ENCODE assay signal across 1 cellular context in the genomic region with DNA sequence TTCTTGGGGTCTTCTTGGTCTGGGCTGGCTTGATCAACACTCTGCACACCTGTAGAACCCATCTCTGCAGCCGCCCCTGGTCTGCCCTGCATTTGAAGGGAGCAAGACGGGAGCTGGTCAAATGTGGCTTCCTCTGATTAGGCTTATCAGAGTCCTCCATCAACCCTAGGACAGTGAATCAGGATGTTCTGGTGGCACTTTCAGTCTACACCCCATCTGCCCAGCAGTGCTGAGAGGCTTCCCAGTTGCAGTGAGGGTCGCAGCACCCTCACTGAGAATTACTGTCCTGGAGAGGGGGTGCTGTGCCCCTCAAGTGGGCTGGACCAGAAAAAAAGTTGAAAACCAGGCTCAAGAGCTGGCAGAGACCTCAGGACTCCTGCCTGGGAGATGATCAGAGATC.
TF ChIP-seq lines count a peak whose summit lies in the region.

No MANE protein-coding gene starts in this region.

TF ChIP-seq in K562, 482 proteins besides CTCF, POLR2A, EP300 and RAD21 (continued from another document and continues in another):
- TF ChIP-seq, protein P1, sequence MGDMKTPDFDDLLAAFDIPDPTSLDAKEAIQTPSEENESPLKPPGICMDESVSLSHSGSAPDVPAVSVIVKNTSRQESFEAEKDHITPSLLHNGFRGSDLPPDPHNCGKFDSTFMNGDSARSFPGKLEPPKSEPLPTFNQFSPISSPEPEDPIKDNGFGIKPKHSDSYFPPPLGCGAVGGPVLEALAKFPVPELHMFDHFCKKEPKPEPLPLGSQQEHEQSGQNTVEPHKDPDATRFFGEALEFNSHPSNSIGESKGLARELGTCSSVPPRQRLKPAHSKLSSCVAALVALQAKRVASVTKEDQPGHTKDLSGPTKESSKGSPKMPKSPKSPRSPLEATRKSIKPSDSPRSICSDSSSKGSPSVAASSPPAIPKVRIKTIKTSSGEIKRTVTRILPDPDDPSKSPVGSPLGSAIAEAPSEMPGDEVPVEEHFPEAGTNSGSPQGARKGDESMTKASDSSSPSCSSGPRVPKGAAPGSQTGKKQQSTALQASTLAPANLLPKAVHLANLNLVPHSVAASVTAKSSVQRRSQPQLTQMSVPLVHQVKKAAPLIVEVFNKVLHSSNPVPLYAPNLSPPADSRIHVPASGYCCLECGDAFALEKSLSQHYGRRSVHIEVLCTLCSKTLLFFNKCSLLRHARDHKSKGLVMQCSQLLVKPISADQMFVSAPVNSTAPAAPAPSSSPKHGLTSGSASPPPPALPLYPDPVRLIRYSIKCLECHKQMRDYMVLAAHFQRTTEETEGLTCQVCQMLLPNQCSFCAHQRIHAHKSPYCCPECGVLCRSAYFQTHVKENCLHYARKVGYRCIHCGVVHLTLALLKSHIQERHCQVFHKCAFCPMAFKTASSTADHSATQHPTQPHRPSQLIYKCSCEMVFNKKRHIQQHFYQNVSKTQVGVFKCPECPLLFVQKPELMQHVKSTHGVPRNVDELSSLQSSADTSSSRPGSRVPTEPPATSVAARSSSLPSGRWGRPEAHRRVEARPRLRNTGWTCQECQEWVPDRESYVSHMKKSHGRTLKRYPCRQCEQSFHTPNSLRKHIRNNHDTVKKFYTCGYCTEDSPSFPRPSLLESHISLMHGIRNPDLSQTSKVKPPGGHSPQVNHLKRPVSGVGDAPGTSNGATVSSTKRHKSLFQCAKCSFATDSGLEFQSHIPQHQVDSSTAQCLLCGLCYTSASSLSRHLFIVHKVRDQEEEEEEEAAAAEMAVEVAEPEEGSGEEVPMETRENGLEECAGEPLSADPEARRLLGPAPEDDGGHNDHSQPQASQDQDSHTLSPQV (IDR thresholded peaks at IDR 0.05), result no peak
- TF ChIP-seq RBBP5 (IDR thresholded peaks at IDR 0.05; ENCODE audit: borderline replicate concordance, insufficient read depth, low read length, poor library complexity, severe bottlenecking), result no peak
- TF ChIP-seq ARHGAP35 (IDR thresholded peaks at IDR 0.05; ENCODE audit: partially characterized antibody), result no peak
- no peak for TF ChIP-seq ATF1 (CRISPR knock-in tag; IDR thresholded peaks at IDR 0.05)
- TF ChIP-seq ATF1 (tag; IDR thresholded peaks at IDR 0.05), result no peak
- no peak for TF ChIP-seq ZNF224 (CRISPR knock-in tag; IDR thresholded peaks at IDR 0.05)
- TF ChIP-seq, protein P2, sequence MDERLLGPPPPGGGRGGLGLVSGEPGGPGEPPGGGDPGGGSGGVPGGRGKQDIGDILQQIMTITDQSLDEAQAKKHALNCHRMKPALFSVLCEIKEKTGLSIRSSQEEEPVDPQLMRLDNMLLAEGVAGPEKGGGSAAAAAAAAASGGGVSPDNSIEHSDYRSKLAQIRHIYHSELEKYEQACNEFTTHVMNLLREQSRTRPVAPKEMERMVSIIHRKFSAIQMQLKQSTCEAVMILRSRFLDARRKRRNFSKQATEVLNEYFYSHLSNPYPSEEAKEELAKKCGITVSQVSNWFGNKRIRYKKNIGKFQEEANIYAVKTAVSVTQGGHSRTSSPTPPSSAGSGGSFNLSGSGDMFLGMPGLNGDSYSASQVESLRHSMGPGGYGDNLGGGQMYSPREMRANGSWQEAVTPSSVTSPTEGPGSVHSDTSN (CRISPR knock-in tag; IDR thresholded peaks at IDR 0.05; ENCODE audit: low read depth), result no peak
- TF ChIP-seq, protein P2 (tag; conservative IDR thresholded peaks at IDR 0.05; ENCODE audit: low read depth), result no peak
- no peak for TF ChIP-seq ZNF696 (CRISPR knock-in tag; conservative IDR thresholded peaks at IDR 0.05)
- no peak for TF ChIP-seq TAF7 (tag; IDR thresholded peaks at IDR 0.05)
- TF ChIP-seq ZNF561 (CRISPR knock-in tag; conservative IDR thresholded peaks at IDR 0.05), result no peak
- TF ChIP-seq, protein P3, sequence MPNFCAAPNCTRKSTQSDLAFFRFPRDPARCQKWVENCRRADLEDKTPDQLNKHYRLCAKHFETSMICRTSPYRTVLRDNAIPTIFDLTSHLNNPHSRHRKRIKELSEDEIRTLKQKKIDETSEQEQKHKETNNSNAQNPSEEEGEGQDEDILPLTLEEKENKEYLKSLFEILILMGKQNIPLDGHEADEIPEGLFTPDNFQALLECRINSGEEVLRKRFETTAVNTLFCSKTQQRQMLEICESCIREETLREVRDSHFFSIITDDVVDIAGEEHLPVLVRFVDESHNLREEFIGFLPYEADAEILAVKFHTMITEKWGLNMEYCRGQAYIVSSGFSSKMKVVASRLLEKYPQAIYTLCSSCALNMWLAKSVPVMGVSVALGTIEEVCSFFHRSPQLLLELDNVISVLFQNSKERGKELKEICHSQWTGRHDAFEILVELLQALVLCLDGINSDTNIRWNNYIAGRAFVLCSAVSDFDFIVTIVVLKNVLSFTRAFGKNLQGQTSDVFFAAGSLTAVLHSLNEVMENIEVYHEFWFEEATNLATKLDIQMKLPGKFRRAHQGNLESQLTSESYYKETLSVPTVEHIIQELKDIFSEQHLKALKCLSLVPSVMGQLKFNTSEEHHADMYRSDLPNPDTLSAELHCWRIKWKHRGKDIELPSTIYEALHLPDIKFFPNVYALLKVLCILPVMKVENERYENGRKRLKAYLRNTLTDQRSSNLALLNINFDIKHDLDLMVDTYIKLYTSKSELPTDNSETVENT (CRISPR knock-in tag; IDR thresholded peaks at IDR 0.05), result no peak
- TF ChIP-seq SOX6 (IDR thresholded peaks at IDR 0.05), result no peak
- no peak for TF ChIP-seq GTF2E2 (tag; IDR thresholded peaks at IDR 0.05)
- TF ChIP-seq, protein P4, sequence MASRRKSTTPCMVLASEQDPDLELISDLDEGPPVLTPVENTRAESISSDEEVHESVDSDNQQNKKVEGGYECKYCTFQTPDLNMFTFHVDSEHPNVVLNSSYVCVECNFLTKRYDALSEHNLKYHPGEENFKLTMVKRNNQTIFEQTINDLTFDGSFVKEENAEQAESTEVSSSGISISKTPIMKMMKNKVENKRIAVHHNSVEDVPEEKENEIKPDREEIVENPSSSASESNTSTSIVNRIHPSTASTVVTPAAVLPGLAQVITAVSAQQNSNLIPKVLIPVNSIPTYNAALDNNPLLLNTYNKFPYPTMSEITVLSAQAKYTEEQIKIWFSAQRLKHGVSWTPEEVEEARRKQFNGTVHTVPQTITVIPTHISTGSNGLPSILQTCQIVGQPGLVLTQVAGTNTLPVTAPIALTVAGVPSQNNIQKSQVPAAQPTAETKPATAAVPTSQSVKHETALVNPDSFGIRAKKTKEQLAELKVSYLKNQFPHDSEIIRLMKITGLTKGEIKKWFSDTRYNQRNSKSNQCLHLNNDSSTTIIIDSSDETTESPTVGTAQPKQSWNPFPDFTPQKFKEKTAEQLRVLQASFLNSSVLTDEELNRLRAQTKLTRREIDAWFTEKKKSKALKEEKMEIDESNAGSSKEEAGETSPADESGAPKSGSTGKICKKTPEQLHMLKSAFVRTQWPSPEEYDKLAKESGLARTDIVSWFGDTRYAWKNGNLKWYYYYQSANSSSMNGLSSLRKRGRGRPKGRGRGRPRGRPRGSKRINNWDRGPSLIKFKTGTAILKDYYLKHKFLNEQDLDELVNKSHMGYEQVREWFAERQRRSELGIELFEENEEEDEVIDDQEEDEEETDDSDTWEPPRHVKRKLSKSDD (conservative IDR thresholded peaks at IDR 0.05; ENCODE audit: low read length), result no peak
- TF ChIP-seq BRD9 (IDR thresholded peaks at IDR 0.05; ENCODE audit: low read depth, partially characterized antibody), result no peak
- TF ChIP-seq ZFP30 (CRISPR knock-in tag; IDR thresholded peaks at IDR 0.05; ENCODE audit: borderline replicate concordance), result no peak
- no peak for TF ChIP-seq NELFE (IDR thresholded peaks at IDR 0.05; ENCODE audit: insufficient read depth, insufficient read length)
- TF ChIP-seq BCL6 (CRISPR knock-in tag; IDR thresholded peaks at IDR 0.05), result no peak
- TF ChIP-seq PHB2 (IDR thresholded peaks at IDR 0.05; ENCODE audit: low read depth), result no peak
- TF ChIP-seq SAFB (IDR thresholded peaks at IDR 0.05; ENCODE audit: borderline replicate concordance, low read depth, low read length), result no peak
- TF ChIP-seq ZNF121 (CRISPR knock-in tag; conservative IDR thresholded peaks at IDR 0.05), result no peak
- TF ChIP-seq TAL1 (IDR thresholded peaks at IDR 0.05), result peak; percentile 80
- TF ChIP-seq NFRKB (IDR thresholded peaks at IDR 0.05; ENCODE audit: low read depth), result no peak
- TF ChIP-seq ZNF282 (CRISPR knock-in tag; IDR thresholded peaks at IDR 0.05), result no peak
- TF ChIP-seq TFAM (CRISPR knock-in tag; conservative IDR thresholded peaks at IDR 0.05), result no peak
- no peak for TF ChIP-seq KLF10 (CRISPR knock-in tag; IDR thresholded peaks at IDR 0.05)
- TF ChIP-seq PYGO2 (tag; IDR thresholded peaks at IDR 0.05), result peak; percentile 43; the same call in 1 of the 2 replicates
- TF ChIP-seq, protein P5, sequence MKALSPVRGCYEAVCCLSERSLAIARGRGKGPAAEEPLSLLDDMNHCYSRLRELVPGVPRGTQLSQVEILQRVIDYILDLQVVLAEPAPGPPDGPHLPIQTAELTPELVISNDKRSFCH (CRISPR knock-in tag; IDR thresholded peaks at IDR 0.05), result no peak
- TF ChIP-seq, protein P5 (tag; IDR thresholded peaks at IDR 0.05), result no peak
- peak; percentile 59; the same call in 1 of the 2 replicates for TF ChIP-seq CTBP1 (IDR thresholded peaks at IDR 0.05; ENCODE audit: borderline replicate concordance)
- no peak for TF ChIP-seq ARID2 (IDR thresholded peaks at IDR 0.05)
- TF ChIP-seq YY1 (IDR thresholded peaks at IDR 0.05; ENCODE audit: borderline replicate concordance in 1 of 3, control insufficient read depth in 1 of 3, extremely low read depth in 1 of 3, insufficient read depth in 3 of 3, insufficient read length in 1 of 3, insufficient replicate concordance in 2 of 3, low read depth in 1 of 3, low read length in 2 of 3), result no peak
- peak; percentile 57 for TF ChIP-seq CCNT2 (IDR thresholded peaks at IDR 0.05; ENCODE audit: borderline replicate concordance, extremely low read depth, insufficient read length, low read depth, low read length)
- TF ChIP-seq ZNF445 (CRISPR knock-in tag; IDR thresholded peaks at IDR 0.05; ENCODE audit: low read depth), result no peak
- no peak for TF ChIP-seq BACH1 (tag; IDR thresholded peaks at IDR 0.05)
- TF ChIP-seq, protein P6, sequence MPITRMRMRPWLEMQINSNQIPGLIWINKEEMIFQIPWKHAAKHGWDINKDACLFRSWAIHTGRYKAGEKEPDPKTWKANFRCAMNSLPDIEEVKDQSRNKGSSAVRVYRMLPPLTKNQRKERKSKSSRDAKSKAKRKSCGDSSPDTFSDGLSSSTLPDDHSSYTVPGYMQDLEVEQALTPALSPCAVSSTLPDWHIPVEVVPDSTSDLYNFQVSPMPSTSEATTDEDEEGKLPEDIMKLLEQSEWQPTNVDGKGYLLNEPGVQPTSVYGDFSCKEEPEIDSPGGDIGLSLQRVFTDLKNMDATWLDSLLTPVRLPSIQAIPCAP (CRISPR knock-in tag; IDR thresholded peaks at IDR 0.05; ENCODE audit: borderline replicate concordance), result no peak
- no peak for TF ChIP-seq HDAC6 (IDR thresholded peaks at IDR 0.05; ENCODE audit: low read depth, low read length)
- TF ChIP-seq LCOR (CRISPR knock-in tag; IDR thresholded peaks at IDR 0.05), result no peak
- no peak for TF ChIP-seq GATA2 (CRISPR knock-in tag; IDR thresholded peaks at IDR 0.05)
- no peak for TF ChIP-seq PRPF4 (IDR thresholded peaks at IDR 0.05; ENCODE audit: insufficient read depth, low read depth, low read length, poor library complexity, severe bottlenecking)
- TF ChIP-seq SMARCA4 (IDR thresholded peaks at IDR 0.05), result peak; percentile 73
- TF ChIP-seq ZC3H11A (IDR thresholded peaks at IDR 0.05; ENCODE audit: low read depth, low read length), result no peak
- TF ChIP-seq MEIS2 (IDR thresholded peaks at IDR 0.05; ENCODE audit: partially characterized antibody), result peak; percentile 41
